ENCODE assay signal across 1 cellular context in genomic region chr6:26332843-26333242, GRCh38.
TF ChIP-seq lines count a peak whose summit lies in the region.

No MANE protein-coding gene starts in this region.

TF ChIP-seq in K562, 482 proteins besides CTCF, POLR2A, EP300 and RAD21:
- TF ChIP-seq ZBTB9 (CRISPR knock-in tag; IDR thresholded peaks at IDR 0.05) (no peak), ZBTB40 (IDR thresholded peaks at IDR 0.05) (0 out of 2 replicates have a peak, but pooled peaks have one; percentile 43), ZBTB40 (CRISPR knock-in tag; IDR thresholded peaks at IDR 0.05) (no peak), MTF1 (CRISPR knock-in tag; IDR thresholded peaks at IDR 0.05; ENCODE audit: borderline replicate concordance) (no peak), NR2F6 (CRISPR knock-in tag; IDR thresholded peaks at IDR 0.05) (no peak), ARID1B (IDR thresholded peaks at IDR 0.05) (0 out of 2 replicates have a peak, but pooled peaks have one; percentile 14), ZNF444 (CRISPR knock-in tag; IDR thresholded peaks at IDR 0.05) (no peak), OTX1 (CRISPR knock-in tag; IDR thresholded peaks at IDR 0.05) (0 out of 2 replicates have a peak, but pooled peaks have one; percentile 31), CEBPB (tag; IDR thresholded peaks at IDR 0.05) (no peak), FOXK2 (conservative IDR thresholded peaks at IDR 0.05 in 1 of 2, IDR thresholded peaks at IDR 0.05 in 1 of 2; ENCODE audit: low read depth in 2 of 2) (0 out of 4 replicates have a peak, but pooled peaks of 1 of the 2 experiments have one; percentile 3), ZNF699 (CRISPR knock-in tag; IDR thresholded peaks at IDR 0.05; ENCODE audit: insufficient replicate concordance) (no peak), GMEB1 (CRISPR knock-in tag; IDR thresholded peaks at IDR 0.05) (no peak), CTBP1 (IDR thresholded peaks at IDR 0.05; ENCODE audit: borderline replicate concordance) (no peak), ZNF551 (CRISPR knock-in tag; IDR thresholded peaks at IDR 0.05) (no peak), ZNF449 (CRISPR knock-in tag; IDR thresholded peaks at IDR 0.05) (0 out of 2 replicates have a peak, but pooled peaks have one; percentile 5), TAF7 (tag; IDR thresholded peaks at IDR 0.05) (no peak), HDAC1 (IDR thresholded peaks at IDR 0.05) (0 out of 4 replicates have a peak, but pooled peaks of 1 of the 2 experiments have one; percentile 13), MLLT1 (IDR thresholded peaks at IDR 0.05) (peak; percentile 10 to 47; a peak in 2 of 4 replicates), ZBTB26 (CRISPR knock-in tag; IDR thresholded peaks at IDR 0.05) (peak; percentile 78; the same call in 1 of the 2 replicates), BRD9 (IDR thresholded peaks at IDR 0.05; ENCODE audit: low read depth, partially characterized antibody) (peak; percentile 26), ZNF592 (IDR thresholded peaks at IDR 0.05) (no peak), E2F1 (CRISPR knock-in tag; IDR thresholded peaks at IDR 0.05) (no peak)
